In genomic region chr1:222909586-222909985, GRCh38 we compare ENCODE assay signal across 16 cellular contexts.
DNase-seq lines count a peak whose midpoint lies in the region; ATAC-seq and TF ChIP-seq lines count a peak whose summit lies in the region.
"Had no signal": no experiment of that assay in that cellular context is flagged by ENCODE, and none has a peak within 500 bp of the region (broad histone marks: within the 10 kb centered on the region; RNA-seq: fewer than 3 reads in every experiment).

No MANE protein-coding gene starts in this region.

- H3K36me3 ChIP-seq in BLaER1 treated with 17β-estradiol and CSF1 and Interleukin-3, amounts not matched to agents 10 nM and 100 nM: no peaks in the 10 kb centered on the region
- H3K36me3 ChIP-seq in SK-N-MC (ENCODE audit: insufficient read depth, low read length): no peaks in the 10 kb centered on the region
- H3K36me3 ChIP-seq in parathyroid adenoma (ENCODE audit: control insufficient read depth, insufficient read depth, low read length): no peaks in the 10 kb centered on the region
- no peaks in the 10 kb centered on the region for H3K36me3 ChIP-seq in spleen
- H3K36me3 ChIP-seq: Peyer's patch had no signal

- H3K79me2 ChIP-seq in parathyroid adenoma: no peaks in the 10 kb centered on the region

- no peak overlapping the region for H3K4me3 ChIP-seq in BLaER1 treated with 17β-estradiol and CSF1 and Interleukin-3, amounts not matched to agents 10 nM and 100 nM
- peak overlapping the region; percentile 62; the same call in 1 of the 2 replicates for H3K4me3 ChIP-seq in SK-N-MC
- H3K4me3 ChIP-seq in foreskin fibroblast (ENCODE audit: low read depth in 1 of 2, low read length in 2 of 2): no peak overlapping the region
- H3K4me3 ChIP-seq in parathyroid adenoma (ENCODE audit: low read depth, low read length): no peak overlapping the region
- H3K4me3 ChIP-seq in spleen: no peak overlapping the region
- H3K4me3 ChIP-seq: Peyer's patch had no signal

- H3K9me3 ChIP-seq in BLaER1 treated with 17β-estradiol and CSF1 and Interleukin-3, amounts not matched to agents 10 nM and 100 nM (replicated peaks in 1 of 11): no peaks in the 10 kb centered on the region
- H3K9me3 ChIP-seq in SK-N-MC (ENCODE audit: low read depth, low read length) (no peaks in the 10 kb centered on the region), parathyroid adenoma (ENCODE audit: control insufficient read depth, low read length) (no peaks in the 10 kb centered on the region), spleen (no peaks in the 10 kb centered on the region)
- H3K9me3 ChIP-seq: Peyer's patch had no signal

- no peak overlapping the region for H3K27ac ChIP-seq in BLaER1 treated with 17β-estradiol and CSF1 and Interleukin-3, amounts not matched to agents 10 nM and 100 nM
- peak overlapping the region; percentile 77 for H3K27ac ChIP-seq in SK-N-MC
- H3K27ac ChIP-seq in parathyroid adenoma: peak overlapping the region; percentile 15
- H3K27ac ChIP-seq in spleen: no peak overlapping the region
- H3K27ac ChIP-seq: Peyer's patch had no signal

- WGBS in spleen, 5 donors: 53 to 72% (median 61%) methylated on average over 4 of the region's 4 CpGs

- H3K4me1 ChIP-seq in BLaER1 treated with 17β-estradiol and CSF1 and Interleukin-3, amounts not matched to agents 10 nM and 100 nM: peaks cover 0 to 7% (median 2%) of the 10 kb centered on the region in 10 experiments; a peak in 6 of 20 replicates
- H3K4me1 ChIP-seq in parathyroid adenoma (no peaks in the 10 kb centered on the region), spleen (no peaks in the 10 kb centered on the region)
- H3K4me1 ChIP-seq: Peyer's patch had no signal

- DNase-seq in SK-N-MC (ENCODE audit: low read depth, low spot score): no peak
- peak; percentile 66 to 85 for DNase-seq in foreskin fibroblast
- DNase-seq in germinal center (ENCODE audit: low spot score): no peak
- DNase-seq in HPDE6-E6E7 (ENCODE audit: extremely low spot score): no peak
- no peak for DNase-seq in spleen
- DNase-seq: activated CD4-positive, alpha-beta T cell treated with anti-CD3 and anti-CD28 coated beads, Interleukin-2, amount 50 U/mL, for 4 hours; activated effector memory CD4-positive, alpha-beta T cell treated with Interleukin-2 at 50 U/mL for 16 hours; AML-193; effector memory CD8-positive, alpha-beta T cell; NCI-H1417 treated with DMSO at 0.1 percent for 48 hours; NCI-H524; Peyer's patch; stimulated activated CD8-positive, alpha-beta memory T cell treated with anti-CD3 and anti-CD28 coated beads, Interleukin-4, amount 100 ng/mL, for 48 hours had no signal

- no peak for ATAC-seq in HG03565 (IDR thresholded peaks at IDR 0.05; ENCODE audit: unreplicated experiment)
- ATAC-seq: effector memory CD8-positive, alpha-beta T cell had no signal

- no peaks in the 10 kb centered on the region for H4K20me1 ChIP-seq in BLaER1 treated with 17β-estradiol and CSF1 and Interleukin-3, amounts not matched to agents 10 nM and 100 nM

- H3K27me3 ChIP-seq in BLaER1 treated with 17β-estradiol and CSF1 and Interleukin-3, amounts not matched to agents 10 nM and 100 nM: no peaks in the 10 kb centered on the region
- H3K27me3 ChIP-seq in parathyroid adenoma (ENCODE audit: control insufficient read depth, insufficient read depth, low read length) (no peaks in the 10 kb centered on the region), spleen (replicated peaks in 1 of 7) (no peaks in the 10 kb centered on the region)
- H3K27me3 ChIP-seq: Peyer's patch had no signal

- H3K9ac ChIP-seq in BLaER1 treated with 17β-estradiol and CSF1 and Interleukin-3, amounts not matched to agents 10 nM and 100 nM: no peak overlapping the region
- H3K9ac ChIP-seq in SK-N-MC (ENCODE audit: insufficient read length): no peak overlapping the region
- H3K9ac ChIP-seq in parathyroid adenoma: no peak overlapping the region

- no peak for TF ChIP-seq POLR2A in spleen (IDR thresholded peaks at IDR 0.05)

- TF ChIP-seq CTCF in foreskin fibroblast (IDR thresholded peaks at IDR 0.05; ENCODE audit: low read depth, low read length) (no peak), parathyroid adenoma (IDR thresholded peaks at IDR 0.05) (no peak), spleen (IDR thresholded peaks at IDR 0.05 in 8 of 11, conservative IDR thresholded peaks at IDR 0.05 in 3 of 11) (no peak)

- intact Hi-C loops in spleen (cut with DNase I; ENCODE audit: low total_unique reads): no loop called here

- peak overlapping the region; percentile 50 for H2AFZ ChIP-seq in parathyroid adenoma

- H3K4me2 ChIP-seq in BLaER1 treated with 17β-estradiol and CSF1 and Interleukin-3, amounts not matched to agents 10 nM and 100 nM: peak overlapping the region in 6 of 11 experiments; percentile 15 to 46 (median 26); a peak in 6 of 22 replicates
- H3K4me2 ChIP-seq in parathyroid adenoma (ENCODE audit: low read length): no peak overlapping the region

Comparison
In these comparisons a context has a peak if more than half of its experiments do, and no peak if none do; other contexts are left out.
1. H3K27ac ChIP-seq: peak in SK-N-MC (single experiment) and parathyroid adenoma (single experiment); none in BLaER1 treated with 17β-estradiol and CSF1 and Interleukin-3, amounts not matched to agents 10 nM and 100 nM (0 of 11) and spleen (0 of 8).
2. DNase-seq: peak in foreskin fibroblast (2 of 2); none in SK-N-MC (single experiment), germinal center (single experiment), HPDE6-E6E7 (single experiment) and spleen (single experiment).